ENCODE assay signal across 22 cellular contexts in the genomic region with DNA sequence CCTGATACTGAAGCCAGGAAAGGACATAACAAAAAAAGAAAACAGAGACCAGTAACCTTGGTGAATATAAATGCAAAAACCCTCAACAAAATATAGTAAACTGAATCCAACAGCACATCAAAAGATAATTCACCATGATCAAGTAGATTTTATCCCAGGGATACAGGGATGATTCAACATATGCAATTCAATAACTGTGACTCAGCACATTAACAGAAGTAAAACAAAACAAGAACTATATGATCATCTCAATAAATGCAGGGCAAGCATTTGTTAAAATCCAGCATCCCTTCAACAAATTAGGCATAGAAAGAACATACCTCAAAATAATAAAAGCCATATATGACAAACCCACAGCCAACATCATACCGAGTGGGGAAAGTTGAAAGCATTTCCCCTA.
"Had no signal": no experiment of that assay in that cellular context is flagged by ENCODE, and none has a peak within 500 bp of the region (broad histone marks: within the 10 kb centered on the region; RNA-seq: fewer than 3 reads in every experiment).

No MANE protein-coding gene starts in this region.

- H2AFZ ChIP-seq: neural progenitor cell had no signal

- H3K9me3 ChIP-seq: left lung, lower lobe of right lung, right atrium auricular region, spleen, testis, transverse colon had no signal

- H3K4me1 Mint-ChIP-seq: activated B cell treated with CpG ODN at 0.5 μM for 24 hours; activated CD8-positive, alpha-beta memory T cell treated with anti-CD3 and anti-CD28 coated beads, Interleukin-2, amount 10 ng/mL, durations not matched to agents 7 days and 5 days; brain; natural killer cell; neural progenitor cell had no signal

- H3K36me3 Mint-ChIP-seq: activated CD8-positive, alpha-beta memory T cell treated with anti-CD3 and anti-CD28 coated beads, Interleukin-2, amount 10 ng/mL, durations not matched to agents 7 days and 5 days; activated naive CD4-positive, alpha-beta T cell treated with anti-CD3 and anti-CD28 coated beads, Interleukin-2, amount 50 U/mL, for 72 hours; brain; natural killer cell; neural progenitor cell had no signal

- ATAC-seq: activated CD8-positive, alpha-beta memory T cell treated with anti-CD3 and anti-CD28 coated beads, Interleukin-2, amount 10 ng/mL, durations not matched to agents 7 days and 5 days; activated CD8-positive, alpha-beta T cell treated with anti-CD3 and anti-CD28 coated beads, Interleukin-2, amount 10 ng/mL, durations not matched to agents 7 days and 5 days; activated naive CD4-positive, alpha-beta T cell treated with anti-CD3 and anti-CD28 coated beads, Interleukin-2, amount 50 U/mL, for 72 hours; left lung; lower lobe of right lung; natural killer cell had no signal

- DNase-seq: activated B cell treated with CpG ODN at 0.5 μM for 24 hours; activated CD8-positive, alpha-beta memory T cell treated with anti-CD3 and anti-CD28 coated beads, Interleukin-2, amount 10 ng/mL, durations not matched to agents 7 days and 5 days; activated CD8-positive, alpha-beta T cell treated with anti-CD3 and anti-CD28 coated beads, Interleukin-2, amount 10 ng/mL, durations not matched to agents 7 days and 5 days; activated naive CD4-positive, alpha-beta T cell; activated T-cell treated with anti-CD3 and anti-CD28 coated beads, Interleukin-2, amount 50 U/mL, for 48 hours; anterior cingulate cortex; caudate nucleus; endodermal cell; left lung; lower lobe of right lung; mesendoderm; natural killer cell; spleen; stimulated activated naive CD4-positive, alpha-beta T cell; testis; transverse colon had no signal

- H3K27ac Mint-ChIP-seq: activated B cell treated with CpG ODN at 0.5 μM for 24 hours; activated CD8-positive, alpha-beta memory T cell treated with anti-CD3 and anti-CD28 coated beads, Interleukin-2, amount 10 ng/mL, durations not matched to agents 7 days and 5 days; activated CD8-positive, alpha-beta T cell treated with anti-CD3 and anti-CD28 coated beads, Interleukin-2, amount 10 ng/mL, durations not matched to agents 7 days and 5 days; activated naive CD4-positive, alpha-beta T cell treated with anti-CD3 and anti-CD28 coated beads, Interleukin-2, amount 50 U/mL, for 72 hours; brain; endodermal cell; natural killer cell; neural progenitor cell; T-helper 2 cell treated with Interferon-gamma antibody and Interleukin-4, amounts not matched to agents 5 μg/mL and 100 μg/mL, for 36 hours had no signal

- H3K9me3 Mint-ChIP-seq: activated B cell treated with CpG ODN at 0.5 μM for 24 hours; T-helper 2 cell treated with Interferon-gamma antibody and Interleukin-4, amounts not matched to agents 5 μg/mL and 100 μg/mL, for 36 hours had no signal

- H3K4me1 ChIP-seq: esophagus muscularis mucosa, left lung, lower lobe of right lung, neural progenitor cell, right atrium auricular region, spleen, testis, transverse colon had no signal

- H3K4me3 ChIP-seq: esophagus muscularis mucosa, left lung, lower lobe of right lung, neural progenitor cell, right atrium auricular region, spleen, testis, transverse colon had no signal

- H3K27me3 ChIP-seq: esophagus muscularis mucosa, left lung, neural progenitor cell, right atrium auricular region, spleen, testis, transverse colon had no signal

- H3K27me3 Mint-ChIP-seq: activated B cell treated with CpG ODN at 0.5 μM for 24 hours; activated CD8-positive, alpha-beta memory T cell treated with anti-CD3 and anti-CD28 coated beads, Interleukin-2, amount 10 ng/mL, durations not matched to agents 7 days and 5 days; brain had no signal

- H3K4me3 Mint-ChIP-seq: activated B cell treated with CpG ODN at 0.5 μM for 24 hours; activated CD8-positive, alpha-beta memory T cell treated with anti-CD3 and anti-CD28 coated beads, Interleukin-2, amount 10 ng/mL, durations not matched to agents 7 days and 5 days; activated CD8-positive, alpha-beta T cell treated with anti-CD3 and anti-CD28 coated beads, Interleukin-2, amount 10 ng/mL, durations not matched to agents 7 days and 5 days; brain; endodermal cell; natural killer cell; neural progenitor cell; T-helper 2 cell treated with Interferon-gamma antibody and Interleukin-4, amounts not matched to agents 5 μg/mL and 100 μg/mL, for 36 hours had no signal

- H3K9ac ChIP-seq: neural progenitor cell had no signal

- H3K4me2 ChIP-seq: neural progenitor cell had no signal

- H3K36me3 ChIP-seq: esophagus muscularis mucosa, left lung, lower lobe of right lung, neural progenitor cell, right atrium auricular region, spleen, transverse colon had no signal

- H3K27ac ChIP-seq: esophagus muscularis mucosa, left lung, lower lobe of right lung, neural progenitor cell, right atrium auricular region, spleen, testis, transverse colon had no signal
